11 cellular contexts compared by ENCODE assay signal in genomic region chr10:123945506-123945905, GRCh38. TPM values are rescaled to one million over a fixed set of nuclear protein-coding genes. Genes with fewer than 3 reads are reported as not detected.
DNase-seq lines count a peak whose midpoint lies in the region; ATAC-seq and TF ChIP-seq lines count a peak whose summit lies in the region.
"Had no signal": no experiment of that assay in that cellular context is flagged by ENCODE, and none has a peak within 500 bp of the region (broad histone marks: within the 10 kb centered on the region; RNA-seq: fewer than 3 reads in every experiment).

No MANE protein-coding gene starts in this region.

- POLR2A ChIA-PET in activated CD4-positive, alpha-beta T cell treated with anti-CD3 and anti-CD28 coated beads, Interleukin-2, amount 10 ng/mL, durations not matched to agents 7 days and 5 days (lab: Charles Lee) = no interaction called here

- H3K27ac Mint-ChIP-seq in GM23338 = peak overlapping the region; percentile 80
- H3K27ac Mint-ChIP-seq in activated CD4-positive, alpha-beta T cell treated with anti-CD3 and anti-CD28 coated beads, Interleukin-2, amount 10 ng/mL, durations not matched to agents 7 days and 5 days = no peak overlapping the region
- H3K27ac Mint-ChIP-seq: activated B cell treated with CpG ODN at 0.5 μM for 24 hours had no signal

- no peaks in the 10 kb centered on the region for H3K27me3 ChIP-seq in GM23338 (ENCODE audit: insufficient read depth)
- H3K27me3 ChIP-seq: sigmoid colon had no signal

- H3F3A ChIP-seq in GM23338 (replicated peaks; ENCODE audit: low read depth) = no peaks in the 10 kb centered on the region

- no peak overlapping the region for H3K4me3 ChIP-seq in GM23338
- H3K4me3 ChIP-seq: sigmoid colon had no signal

- H4K20me1 ChIP-seq in GM23338 (replicated peaks; ENCODE audit: insufficient read depth) = no peaks in the 10 kb centered on the region

- H3K9me2 ChIP-seq in GM23338 (ENCODE audit: insufficient read depth) = no peaks in the 10 kb centered on the region

- no peaks in the 10 kb centered on the region for H3K36me3 Mint-ChIP-seq in GM23338 (ENCODE audit: low read depth)
- no peaks in the 10 kb centered on the region for H3K36me3 Mint-ChIP-seq in activated CD4-positive, alpha-beta T cell treated with anti-CD3 and anti-CD28 coated beads, Interleukin-2, amount 10 ng/mL, durations not matched to agents 7 days and 5 days (ENCODE audit: low read depth)

- no peak for TF ChIP-seq CTCF in GM23338 (conservative IDR thresholded peaks at IDR 0.05; ENCODE audit: low read depth in 2 of 2)

- peak overlapping the region; percentile 7; the same call in 1 of the 2 replicates for H2AFZ ChIP-seq in GM23338

- no peaks in the 10 kb centered on the region for H3K36me3 ChIP-seq in GM23338 (ENCODE audit: insufficient read depth)
- H3K36me3 ChIP-seq: sigmoid colon had no signal

- H3K27me3 Mint-ChIP-seq in GM23338 (ENCODE audit: insufficient read depth, low read depth, poor library complexity) = peaks cover 4% of the 10 kb centered on the region
- H3K27me3 Mint-ChIP-seq in activated CD4-positive, alpha-beta T cell treated with anti-CD3 and anti-CD28 coated beads, Interleukin-2, amount 10 ng/mL, durations not matched to agents 7 days and 5 days = peaks cover 2% of the 10 kb centered on the region

- no peaks in the 10 kb centered on the region; the same call in 2 of the 3 replicates for H3K9me3 Mint-ChIP-seq in GM23338
- H3K9me3 Mint-ChIP-seq in activated CD4-positive, alpha-beta T cell treated with anti-CD3 and anti-CD28 coated beads, Interleukin-2, amount 10 ng/mL, durations not matched to agents 7 days and 5 days = no peaks in the 10 kb centered on the region
- H3K9me3 Mint-ChIP-seq: activated B cell treated with CpG ODN at 0.5 μM for 24 hours had no signal

- in situ Hi-C loops in SK-MEL-5 (cut with HindIII; ENCODE audit: low pct_unique_long_range_greater_than_20kb, low sequenced_read_pairs) = no loop called here

- peak; percentile 39 for DNase-seq in Ammon's horn (ENCODE audit: low spot score)
- DNase-seq in GM23338 (ENCODE audit: low spot score) = peak; percentile 64
- DNase-seq in SK-MEL-5 (ENCODE audit: low read depth, low spot score) = peak; percentile 45
- peak; percentile 15 for DNase-seq in iris pigment epithelial cell (ENCODE audit: low read depth)
- no peak for DNase-seq in globus pallidus (ENCODE audit: low spot score)
- DNase-seq in activated CD4-positive, alpha-beta T cell treated with anti-CD3 and anti-CD28 coated beads, Interleukin-2, amount 10 ng/mL, durations not matched to agents 7 days and 5 days = no peak
- no peak for DNase-seq in cerebellum (ENCODE audit: low spot score)
- DNase-seq: activated B cell treated with CpG ODN at 0.5 μM for 24 hours, NCI-H1048, sigmoid colon had no signal

- no peak overlapping the region for H3K4me2 ChIP-seq in GM23338

- 0 out of 2 replicates have a peak, but pooled peaks cover 3% of the 10 kb centered on the region for H3K4me1 ChIP-seq in GM23338 (ENCODE audit: insufficient read depth)

- no peak overlapping the region for H3K27ac ChIP-seq in GM23338 (ENCODE audit: low read depth)
- H3K27ac ChIP-seq: sigmoid colon had no signal

- ATAC-seq in GM23338 (peak; percentile 82), GM21390 (IDR thresholded peaks at IDR 0.05; ENCODE audit: unreplicated experiment) (no peak)

- CTCF ChIA-PET in activated CD4-positive, alpha-beta T cell treated with anti-CD3 and anti-CD28 coated beads, Interleukin-2, amount 10 ng/mL, durations not matched to agents 7 days and 5 days (lab: Charles Lee) = interaction anchor here (0.6 kb wide), 1 partner anchor 1943 kb away, joined by 4 read pairs; no protein-coding TSS in a partner anchor

- H3K4me3 Mint-ChIP-seq in GM23338 = no peak overlapping the region
- H3K4me3 Mint-ChIP-seq in activated CD4-positive, alpha-beta T cell treated with anti-CD3 and anti-CD28 coated beads, Interleukin-2, amount 10 ng/mL, durations not matched to agents 7 days and 5 days = no peak overlapping the region
- H3K4me3 Mint-ChIP-seq: activated B cell treated with CpG ODN at 0.5 μM for 24 hours had no signal

- H3K4me1 Mint-ChIP-seq in GM23338 = peaks cover 23% of the 10 kb centered on the region
- no peaks in the 10 kb centered on the region for H3K4me1 Mint-ChIP-seq in activated CD4-positive, alpha-beta T cell treated with anti-CD3 and anti-CD28 coated beads, Interleukin-2, amount 10 ng/mL, durations not matched to agents 7 days and 5 days
- H3K4me1 Mint-ChIP-seq: activated B cell treated with CpG ODN at 0.5 μM for 24 hours had no signal

- no peaks in the 10 kb centered on the region for H3K79me2 ChIP-seq in GM23338 (replicated peaks; ENCODE audit: insufficient read depth)

TF ChIP-seq in GM23338, 12 proteins besides CTCF, POLR2A, EP300 and RAD21:
- TF ChIP-seq ETS1 (IDR thresholded peaks at IDR 0.05) (peak; percentile 68), JUNB (IDR thresholded peaks at IDR 0.05; ENCODE audit: unreplicated experiment) (no peak)

RNA-seq across cellular contexts. Expression of gene CPXM2, which starts 53.9 kb away (rescaled TPM):
- 5.3 and 8.1 TPM in 2 replicates for total RNA-seq in GM23338 (2014; rRNA removed; shearing (Covaris generic))
- 0.92 and 1.6 TPM in 2 replicates for polyA plus RNA-seq in GM23338 (2016; fragmentation: Nextera tagmentation; extraction: Ambion mirVana)
- 1.2 and 1.4 TPM in 2 replicates for total RNA-seq in SK-MEL-5 (2014; rRNA removed; shearing (Covaris generic))
- 2.3 and 2.5 TPM in 2 replicates for polyA plus RNA-seq in SK-MEL-5 (2015; cell fraction: cytosol; rRNA removed)
- 0.87 and 1.5 TPM in 2 replicates for polyA plus RNA-seq in SK-MEL-5 (2015; cell fraction: nucleus; rRNA removed)
- not detected for total RNA-seq in activated CD4-positive, alpha-beta T cell treated with anti-CD3 and anti-CD28 coated beads, Interleukin-2, amount 10 ng/mL, durations not matched to agents 7 days and 5 days
- 1.8 TPM for total RNA-seq in cerebellum
- total RNA-seq: activated B cell treated with CpG ODN at 0.5 μM for 24 hours had no signal

Comparison
In these comparisons a context has a peak if more than half of its experiments do, and no peak if none do; other contexts are left out.
1. DNase-seq: peak in Ammon's horn (single experiment), GM23338 (single experiment), SK-MEL-5 (single experiment) and iris pigment epithelial cell (single experiment); none in globus pallidus (single experiment), activated CD4-positive, alpha-beta T cell treated with anti-CD3 and anti-CD28 coated beads, Interleukin-2, amount 10 ng/mL, durations not matched to agents 7 days and 5 days (single experiment) and cerebellum (single experiment).